ENCODE assay signal across 22 cellular contexts in the genomic region with DNA sequence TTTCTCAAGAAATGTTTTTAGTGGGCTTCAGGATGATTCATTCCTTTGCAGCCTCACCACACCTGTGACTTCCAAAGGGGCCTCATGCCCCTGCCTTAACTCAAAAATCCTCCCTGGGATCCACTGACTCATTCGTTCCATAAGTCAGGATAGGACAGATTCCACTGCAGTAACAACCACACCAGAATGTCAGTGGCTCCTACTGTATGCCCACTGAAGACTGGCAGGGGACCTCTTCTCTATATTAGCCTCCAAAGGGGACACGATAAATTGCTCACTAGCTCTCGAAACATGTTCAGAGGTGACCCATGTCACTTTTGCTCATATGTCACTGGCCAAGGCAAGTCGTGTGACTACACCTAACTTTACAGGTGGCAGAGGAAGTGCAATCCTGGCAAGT. TPM values are rescaled to one million over a fixed set of nuclear protein-coding genes. Genes with fewer than 3 reads are reported as not detected.
DNase-seq lines count a peak whose midpoint lies in the region; ATAC-seq, FAIRE-seq and TF ChIP-seq lines count a peak whose summit lies in the region.
"Had no signal": no experiment of that assay in that cellular context is flagged by ENCODE, and none has a peak within 500 bp of the region (broad histone marks: within the 10 kb centered on the region; RNA-seq: fewer than 3 reads in every experiment).

No MANE protein-coding gene starts in this region.

- DNase-seq in activated naive CD8-positive, alpha-beta T cell treated with anti-CD3 and anti-CD28 coated beads, Interleukin-2, amount 50 U/mL, for 24 hours = no peak
- DNase-seq in activated naive CD8-positive, alpha-beta T cell treated with anti-CD3 and anti-CD28 coated beads for 36 hours = no peak
- DNase-seq in HepG2 (ENCODE audit: low spot score) = no peak
- DNase-seq in right lobe of liver = no peak
- DNase-seq in Caco-2 = no peak
- DNase-seq: AML-193; CD4-positive, alpha-beta T cell; CD8-positive, alpha-beta T cell; DMS 273 treated with DMSO at 0.1 percent for 48 hours; DMS153; DMS53; DMS79; DND-41; EL; GDM1 had no signal

- no peaks in the 10 kb centered on the region for H4K20me1 ChIP-seq in HepG2 (ENCODE audit: insufficient read depth, low read length)
- H4K20me1 ChIP-seq: BLaER1 treated with 17β-estradiol and CSF1 and Interleukin-3, amounts not matched to agents 10 nM and 100 nM had no signal

- no peaks in the 10 kb centered on the region for H3K79me2 ChIP-seq in HepG2 (ENCODE audit: insufficient read depth, low read length)

- no peaks in the 10 kb centered on the region for H3K9me3 Mint-ChIP-seq in activated naive CD8-positive, alpha-beta T cell treated with anti-CD3 and anti-CD28 coated beads, Interleukin-2, amount 50 U/mL, for 24 hours
- no peaks in the 10 kb centered on the region for H3K9me3 Mint-ChIP-seq in activated naive CD8-positive, alpha-beta T cell treated with anti-CD3 and anti-CD28 coated beads for 36 hours
- H3K9me3 Mint-ChIP-seq in Caco-2 (ENCODE audit: unreplicated experiment) = no peaks in the 10 kb centered on the region
- H3K9me3 Mint-ChIP-seq: CD4-positive, alpha-beta T cell; CD8-positive, alpha-beta T cell had no signal

- no peak for TF ChIP-seq CTCF in HepG2 (CRISPR knock-in tag; IDR thresholded peaks at IDR 0.05)
- TF ChIP-seq CTCF in right lobe of liver (IDR thresholded peaks at IDR 0.05) = no peak
- no peak for TF ChIP-seq CTCF in Caco-2 (IDR thresholded peaks at IDR 0.05; ENCODE audit: insufficient read depth in 1 of 2, low read depth in 1 of 2, low read length in 1 of 2, severe bottlenecking in 1 of 2, unreplicated experiment in 1 of 2)

- peaks cover 8 to 67% of the 10 kb centered on the region in 2 experiments for H3K27me3 ChIP-seq in HepG2 (ENCODE audit: control insufficient read depth in 1 of 2, insufficient read depth in 2 of 2, low read length in 2 of 2)
- no peaks in the 10 kb centered on the region for H3K27me3 ChIP-seq in right lobe of liver
- no peaks in the 10 kb centered on the region for H3K27me3 ChIP-seq in Caco-2 (replicated peaks; ENCODE audit: control insufficient read depth, insufficient read depth, low read length)

- H3K36me3 ChIP-seq in HepG2 (replicated peaks in 1 of 2; ENCODE audit: control insufficient read depth in 1 of 2, insufficient read depth in 2 of 2, low read length in 2 of 2) (no peaks in the 10 kb centered on the region), right lobe of liver (no peaks in the 10 kb centered on the region), Caco-2 (ENCODE audit: control insufficient read depth, insufficient read depth, low read length) (no peaks in the 10 kb centered on the region)
- H3K36me3 ChIP-seq: BLaER1 treated with 17β-estradiol and CSF1 and Interleukin-3, amounts not matched to agents 10 nM and 100 nM had no signal

- CTCF ChIA-PET in HepG2 (lab: Yijun Ruan, JAX; ENCODE audit: low intra/inter-chr PET ratio, low total read pairs) (no interaction called here), Caco-2 (lab: Charles Lee) (no interaction called here)

- in situ Hi-C loops in HepG2 (cut with HindIII; ENCODE audit: extremely low pct_ligation_motif_present, low pct_unique_long_range_greater_than_20kb) = no loop called here

- H3K4me1 ChIP-seq in HepG2 (ENCODE audit: insufficient read depth, low read length) = no peaks in the 10 kb centered on the region
- H3K4me1 ChIP-seq in right lobe of liver = no peaks in the 10 kb centered on the region
- no peaks in the 10 kb centered on the region for H3K4me1 ChIP-seq in Caco-2
- H3K4me1 ChIP-seq: A549 had no signal

- H3K4me1 Mint-ChIP-seq in activated naive CD8-positive, alpha-beta T cell treated with anti-CD3 and anti-CD28 coated beads, Interleukin-2, amount 50 U/mL, for 24 hours = peaks cover 9% of the 10 kb centered on the region
- peaks cover 2% of the 10 kb centered on the region for H3K4me1 Mint-ChIP-seq in activated naive CD8-positive, alpha-beta T cell treated with anti-CD3 and anti-CD28 coated beads for 36 hours
- H3K4me1 Mint-ChIP-seq in Caco-2 (ENCODE audit: low read depth, unreplicated experiment) = no peaks in the 10 kb centered on the region
- H3K4me1 Mint-ChIP-seq: B cell had no signal

- H3K9me3 ChIP-seq in HepG2 (ENCODE audit: low read length) (no peaks in the 10 kb centered on the region), right lobe of liver (no peaks in the 10 kb centered on the region), Caco-2 (no peaks in the 10 kb centered on the region)
- H3K9me3 ChIP-seq: A549; BLaER1 treated with 17β-estradiol and CSF1 and Interleukin-3, amounts not matched to agents 10 nM and 100 nM had no signal

- no peak overlapping the region for H2AFZ ChIP-seq in HepG2 (ENCODE audit: low read length)

- H3K27me3 Mint-ChIP-seq in activated naive CD8-positive, alpha-beta T cell treated with anti-CD3 and anti-CD28 coated beads, Interleukin-2, amount 50 U/mL, for 24 hours = peaks cover 56% of the 10 kb centered on the region
- peaks cover 41% of the 10 kb centered on the region for H3K27me3 Mint-ChIP-seq in activated naive CD8-positive, alpha-beta T cell treated with anti-CD3 and anti-CD28 coated beads for 36 hours
- peaks cover 13% of the 10 kb centered on the region for H3K27me3 Mint-ChIP-seq in Caco-2 (ENCODE audit: insufficient read depth, unreplicated experiment)

- TF ChIP-seq RAD21 in HepG2 (CRISPR knock-in tag; IDR thresholded peaks at IDR 0.05) = no peak

- intact Hi-C loops in HepG2 (cut with micrococcal nuclease; ENCODE audit: unreplicated experiment) = no loop called here
- intact Hi-C loops in right lobe of liver (cut with DNase I) = no loop called here
- intact Hi-C loops in Caco-2 (cut with micrococcal nuclease; ENCODE audit: unreplicated experiment) = no loop called here

- H3K4me3 ChIP-seq in HepG2 (replicated peaks in 1 of 3; ENCODE audit: insufficient read depth in 1 of 3, low read depth in 2 of 3, low read length in 3 of 3) = no peak overlapping the region
- H3K4me3 ChIP-seq in right lobe of liver = no peak overlapping the region
- H3K4me3 ChIP-seq in Caco-2 (ENCODE audit: low read depth, low read length) = no peak overlapping the region
- H3K4me3 ChIP-seq: A549; BLaER1 treated with 17β-estradiol and CSF1 and Interleukin-3, amounts not matched to agents 10 nM and 100 nM; GM12878 had no signal

- POLR2A ChIA-PET in HepG2 (lab: Yijun Ruan, JAX) (no interaction called here), Caco-2 (lab: Charles Lee) (no interaction called here)

- TF ChIP-seq EP300 in HepG2 (IDR thresholded peaks at IDR 0.05; ENCODE audit: low read depth in 2 of 2, low read length in 2 of 2) (no peak), HepG2 (CRISPR knock-in tag; IDR thresholded peaks at IDR 0.05; ENCODE audit: borderline replicate concordance) (no peak)

- BruUV-seq in HepG2 (replicated peaks; lab: Mats Ljungman, UMichigan) = no TSS peak
- BruUV-seq in Caco-2 (replicated peaks; lab: Mats Ljungman, UMichigan) = no TSS peak

- 7% methylated on average over 1 of the region's 4 CpGs for WGBS in HepG2 (ENCODE audit: low lambda C conversion rate)
- WGBS in right lobe of liver (ENCODE audit: insufficient coverage, low coverage, low lambda C conversion rate, missing lambda C conversion rate) = 84% methylated on average over 3 of the region's 4 CpGs

- H3K27ac ChIP-seq in HepG2 (ENCODE audit: extremely low read length, insufficient read depth, low read length) = no peak overlapping the region
- no peak overlapping the region for H3K27ac ChIP-seq in right lobe of liver
- H3K27ac ChIP-seq: 22Rv1; A549; BLaER1 treated with 17β-estradiol and CSF1 and Interleukin-3, amounts not matched to agents 10 nM and 100 nM; C4-2B had no signal

- no peak for TF ChIP-seq POLR2A in HepG2 (IDR thresholded peaks at IDR 0.05; ENCODE audit: insufficient read depth in 1 of 2, low read depth in 2 of 2, low read length in 2 of 2)
- no peak for TF ChIP-seq POLR2A in right lobe of liver (IDR thresholded peaks at IDR 0.05)

- H3K4me2 ChIP-seq in HepG2 (ENCODE audit: low read depth, low read length) = no peak overlapping the region
- H3K4me2 ChIP-seq: A549 had no signal

- H3K36me3 Mint-ChIP-seq in activated naive CD8-positive, alpha-beta T cell treated with anti-CD3 and anti-CD28 coated beads, Interleukin-2, amount 50 U/mL, for 24 hours (ENCODE audit: low read depth) = no peaks in the 10 kb centered on the region
- H3K36me3 Mint-ChIP-seq in activated naive CD8-positive, alpha-beta T cell treated with anti-CD3 and anti-CD28 coated beads for 36 hours = no peaks in the 10 kb centered on the region
- H3K36me3 Mint-ChIP-seq in Caco-2 (ENCODE audit: insufficient read depth, unreplicated experiment) = peaks cover 5% of the 10 kb centered on the region
- H3K36me3 Mint-ChIP-seq: CD8-positive, alpha-beta T cell had no signal

- peak overlapping the region; percentile 29 for H3K27ac Mint-ChIP-seq in activated naive CD8-positive, alpha-beta T cell treated with anti-CD3 and anti-CD28 coated beads, Interleukin-2, amount 50 U/mL, for 24 hours
- H3K27ac Mint-ChIP-seq in activated naive CD8-positive, alpha-beta T cell treated with anti-CD3 and anti-CD28 coated beads for 36 hours = no peak overlapping the region
- no peak overlapping the region for H3K27ac Mint-ChIP-seq in Caco-2 (ENCODE audit: unreplicated experiment)
- H3K27ac Mint-ChIP-seq: B cell; CD4-positive, alpha-beta T cell; CD8-positive, alpha-beta T cell had no signal

- peak; percentile 52 for ATAC-seq in activated naive CD8-positive, alpha-beta T cell treated with anti-CD3 and anti-CD28 coated beads, Interleukin-2, amount 50 U/mL, for 24 hours
- ATAC-seq in HepG2 = no peak
- ATAC-seq in right lobe of liver = no peak
- ATAC-seq: A549; CD8-positive, alpha-beta T cell; GM12878 had no signal

- no peak overlapping the region for H3K4me3 Mint-ChIP-seq in activated naive CD8-positive, alpha-beta T cell treated with anti-CD3 and anti-CD28 coated beads, Interleukin-2, amount 50 U/mL, for 24 hours
- H3K4me3 Mint-ChIP-seq in activated naive CD8-positive, alpha-beta T cell treated with anti-CD3 and anti-CD28 coated beads for 36 hours = no peak overlapping the region
- no peak overlapping the region for H3K4me3 Mint-ChIP-seq in Caco-2 (ENCODE audit: unreplicated experiment)
- H3K4me3 Mint-ChIP-seq: B cell; CD4-positive, alpha-beta T cell; CD8-positive, alpha-beta T cell had no signal

- no peak overlapping the region for H3K9ac ChIP-seq in HepG2 (ENCODE audit: insufficient read depth, low read depth, low read length)
- H3K9ac ChIP-seq: BLaER1 treated with 17β-estradiol and CSF1 and Interleukin-3, amounts not matched to agents 10 nM and 100 nM had no signal

- no peak for FAIRE-seq in HepG2 (lab: Jason Lieb, UNC)
- FAIRE-seq: A549, GM12878, GM19239 had no signal

RNA-seq across cellular contexts. Expression of a gene that starts 25.7 kb away (rescaled TPM):
- not detected for total RNA-seq in activated naive CD8-positive, alpha-beta T cell treated with anti-CD3 and anti-CD28 coated beads for 36 hours
- total RNA-seq in HepG2 (2016; rRNA removed; fragmentation: Illumina TruSeq; extraction: Trizol) (not detected in 2 replicates), right lobe of liver (1 to 10 TPM in 5 of 6 experiments, under 1 TPM in 1; 0.64 to 5.0 (median 3.0) TPM), Caco-2 (2022) (2.6 and 4.0 TPM in 2 replicates)
- total RNA-seq in HepG2 (2016; cell fraction: cytosol; rRNA removed; fragmentation: Illumina TruSeq; extraction: Trizol; ENCODE audit: low read depth) = not detected in 2 replicates
- not detected in 2 replicates for total RNA-seq in HepG2 (2016; cell fraction: insoluble cytoplasmic fraction; rRNA removed; fragmentation: Illumina TruSeq; extraction: Trizol)
- total RNA-seq in HepG2 (2016; cell fraction: membrane; rRNA removed; fragmentation: Illumina TruSeq; extraction: Trizol) = not detected in 2 replicates
- total RNA-seq in HepG2 (2016; cell fraction: nucleus; rRNA removed; fragmentation: Illumina TruSeq; extraction: Trizol) = not detected in 2 replicates
- not detected in 2 replicates for polyA plus RNA-seq in HepG2 (2011; rRNA removed)
- polyA plus RNA-seq in HepG2 (2011; cell fraction: cytosol; rRNA removed) = not detected in 2 replicates
- polyA plus RNA-seq in HepG2 (2011; cell fraction: nucleus; rRNA removed) = 0.12 TPM in 1 of 2 replicates, not detected in the other
- polyA plus RNA-seq in HepG2 (2012) = not detected in 2 replicates
- polyA plus RNA-seq in HepG2 (2016; cell fraction: cytosol; fragmentation: Illumina TruSeq; extraction: Trizol; ENCODE audit: low read depth) = not detected in 2 replicates
- polyA plus RNA-seq in HepG2 (2016; cell fraction: insoluble cytoplasmic fraction; fragmentation: Illumina TruSeq; extraction: Trizol; ENCODE audit: low read depth) = not detected in 2 replicates
- not detected in 2 replicates for polyA plus RNA-seq in HepG2 (2016; cell fraction: membrane; fragmentation: Illumina TruSeq; extraction: Trizol; ENCODE audit: low read depth)
- not detected in 2 replicates for polyA plus RNA-seq in HepG2 (2016; cell fraction: nucleus; fragmentation: Illumina TruSeq; extraction: Trizol; ENCODE audit: insufficient read depth, low read depth)
- polyA minus RNA-seq in HepG2 (2011; rRNA and poly(A)+ RNA removed; ENCODE audit: low replicate concordance) = 16.6 TPM in 1 of 2 replicates, not detected in the other
- polyA minus RNA-seq in HepG2 (2011; cell fraction: cytosol; rRNA and poly(A)+ RNA removed) = 0.44 TPM in 1 of 2 replicates, not detected in the other
- polyA minus RNA-seq in HepG2 (2011; cell fraction: nucleus; rRNA and poly(A)+ RNA removed) = not detected in 2 replicates
- total RNA-seq: B cell; CD8-positive, alpha-beta T cell had no signal

RNA-seq across cellular contexts. Expression of a gene that starts 55.9 kb away (rescaled TPM):
- total RNA-seq in activated naive CD8-positive, alpha-beta T cell treated with anti-CD3 and anti-CD28 coated beads for 36 hours = 10 to 100 TPM; 21.3 to 22.1 TPM
- total RNA-seq in HepG2 (2016; rRNA removed; fragmentation: Illumina TruSeq; extraction: Trizol) (14.8 and 15.6 TPM in 2 replicates), right lobe of liver (10 to 100 TPM; 13.9 to 22.6 (median 16.3) TPM), Caco-2 (2022) (34.3 and 41.6 TPM in 2 replicates)
- total RNA-seq in HepG2 (2016; cell fraction: cytosol; rRNA removed; fragmentation: Illumina TruSeq; extraction: Trizol; ENCODE audit: low read depth) = 23.4 and 25.6 TPM in 2 replicates
- total RNA-seq in HepG2 (2016; cell fraction: insoluble cytoplasmic fraction; rRNA removed; fragmentation: Illumina TruSeq; extraction: Trizol) = 16.1 and 16.3 TPM in 2 replicates
- total RNA-seq in HepG2 (2016; cell fraction: membrane; rRNA removed; fragmentation: Illumina TruSeq; extraction: Trizol) = 44.3 and 49.4 TPM in 2 replicates
- 15.1 and 18.6 TPM in 2 replicates for total RNA-seq in HepG2 (2016; cell fraction: nucleus; rRNA removed; fragmentation: Illumina TruSeq; extraction: Trizol)
- polyA plus RNA-seq in HepG2 (2011; rRNA removed) = 26.5 and 30.1 TPM in 2 replicates
- polyA plus RNA-seq in HepG2 (2011; cell fraction: cytosol; rRNA removed) = 20.1 and 28.8 TPM in 2 replicates
- polyA plus RNA-seq in HepG2 (2011; cell fraction: nucleus; rRNA removed) = 47.6 and 49.8 TPM in 2 replicates
- 21.0 and 36.9 TPM in 2 replicates for polyA plus RNA-seq in HepG2 (2012)
- polyA plus RNA-seq in HepG2 (2016; cell fraction: cytosol; fragmentation: Illumina TruSeq; extraction: Trizol; ENCODE audit: low read depth) = 43.8 and 44.4 TPM in 2 replicates
- polyA plus RNA-seq in HepG2 (2016; cell fraction: insoluble cytoplasmic fraction; fragmentation: Illumina TruSeq; extraction: Trizol; ENCODE audit: low read depth) = 22.2 and 25.7 TPM in 2 replicates
- 60.1 and 62.7 TPM in 2 replicates for polyA plus RNA-seq in HepG2 (2016; cell fraction: membrane; fragmentation: Illumina TruSeq; extraction: Trizol; ENCODE audit: low read depth)
- 19.7 and 22.6 TPM in 2 replicates for polyA plus RNA-seq in HepG2 (2016; cell fraction: nucleus; fragmentation: Illumina TruSeq; extraction: Trizol; ENCODE audit: insufficient read depth, low read depth)
- polyA minus RNA-seq in HepG2 (2011; rRNA and poly(A)+ RNA removed; ENCODE audit: low replicate concordance) = 109 and 119 TPM in 2 replicates
- 20.6 and 22.8 TPM in 2 replicates for polyA minus RNA-seq in HepG2 (2011; cell fraction: cytosol; rRNA and poly(A)+ RNA removed)
- 61.7 and 62.4 TPM in 2 replicates for polyA minus RNA-seq in HepG2 (2011; cell fraction: nucleus; rRNA and poly(A)+ RNA removed)
